Comparison of ENCODE assay signal across 17 cellular contexts in the genomic region with DNA sequence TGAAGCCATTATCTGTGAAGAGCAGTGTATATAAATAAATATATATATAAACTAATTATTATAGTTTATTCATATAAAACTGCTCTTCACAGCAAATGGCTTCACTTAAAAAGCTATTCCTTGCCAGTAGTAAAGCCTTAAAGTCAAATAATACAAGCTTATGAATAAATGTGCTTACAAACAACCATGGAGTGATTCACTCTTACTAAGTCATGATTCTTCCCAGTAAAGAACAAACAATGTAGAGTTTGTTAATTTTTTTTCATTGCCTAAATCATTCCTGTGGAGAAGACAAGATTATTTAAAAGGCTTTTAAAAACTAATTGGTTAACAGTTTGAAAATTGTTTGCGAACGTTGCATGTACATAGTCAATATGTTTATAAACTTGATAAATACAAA.
DNase-seq lines count a peak whose midpoint lies in the region; FAIRE-seq and TF ChIP-seq lines count a peak whose summit lies in the region.
"Had no signal": no experiment of that assay in that cellular context is flagged by ENCODE, and none has a peak within 500 bp of the region (broad histone marks: within the 10 kb centered on the region; RNA-seq: fewer than 3 reads in every experiment).

No MANE protein-coding gene starts in this region.

- peak; percentile 19 for FAIRE-seq in G401.6 (lab: Jason Lieb, UNC)
- FAIRE-seq in endometrium (lab: Jason Lieb, UNC): peak; percentile 4

- DNase-seq in fibroblast of villous mesenchyme (ENCODE audit: low read depth): peak; percentile 28
- peak; percentile 23 for DNase-seq in renal cortical epithelial cell (ENCODE audit: low read depth)
- DNase-seq in globus pallidus (ENCODE audit: low spot score): no peak
- DNase-seq in SW 1271 (lab: John Stamatoyannopoulos, UW): no peak
- no peak for DNase-seq in inferior parietal cortex (ENCODE audit: extremely low spot score)
- DNase-seq: ACHN; Calu3; CD4-positive, CD25-positive, alpha-beta regulatory T cell; DMS79 treated with DMSO at 0.1 percent for 48 hours; EL; GF-D8; H7; IMR-90 had no signal

- no peak overlapping the region for H3K4me3 ChIP-seq in fibroblast of villous mesenchyme (ENCODE audit: low read depth, low read length)
- H3K4me3 ChIP-seq: BLaER1 treated with 17β-estradiol and CSF1 and Interleukin-3, amounts not matched to agents 10 nM and 100 nM; GM23338 had no signal

- no peak for TF ChIP-seq CTCF in fibroblast of villous mesenchyme (IDR thresholded peaks at IDR 0.05; ENCODE audit: insufficient read depth, low read depth, low read length)

Comparison
In these comparisons a context has a peak if more than half of its experiments do, and no peak if none do; other contexts are left out.
1. DNase-seq: peak in fibroblast of villous mesenchyme (single experiment) and renal cortical epithelial cell (single experiment); none in globus pallidus (single experiment), SW 1271 (0 of 2) and inferior parietal cortex (single experiment).